In the genomic region with DNA sequence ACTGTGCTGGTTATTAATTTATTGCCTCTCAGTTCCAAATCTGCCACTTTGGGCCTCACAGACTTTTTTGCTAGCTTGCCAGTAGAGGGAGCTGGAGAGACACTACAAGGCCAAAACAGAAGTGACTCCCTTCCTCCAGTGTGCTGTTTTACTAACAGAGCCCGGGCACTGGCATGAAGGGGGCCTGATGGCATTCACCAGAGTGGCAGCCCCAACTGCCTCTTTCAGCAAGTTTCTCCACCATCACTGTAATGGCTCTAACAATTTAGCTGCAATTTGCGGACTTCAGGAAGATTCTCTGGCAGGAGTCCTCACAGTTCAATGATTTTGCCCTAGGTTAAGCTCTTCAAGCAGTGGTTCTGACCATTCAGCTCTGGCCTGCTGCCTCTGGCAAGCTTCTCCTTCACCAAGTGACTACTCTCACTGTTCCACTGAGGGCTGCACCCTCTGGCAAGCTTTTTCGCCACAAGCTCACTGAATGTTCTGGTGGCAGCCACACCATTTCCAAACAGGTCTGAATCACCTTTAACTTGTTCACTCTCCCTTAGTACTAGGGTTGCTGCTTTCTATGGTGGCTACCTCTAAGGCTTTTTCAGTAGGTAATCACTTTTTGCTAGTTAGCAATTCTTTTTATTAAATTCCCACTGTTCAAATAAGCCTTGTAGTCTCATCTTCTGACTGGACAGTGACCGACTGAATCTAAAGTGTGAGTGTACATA, we compare ENCODE assay signal across 8 cellular contexts.
A peak's percentile ranks its signal among the peaks of the same experiment; 100 is the strongest.
DNase-seq lines count a peak whose midpoint lies in the region; ATAC-seq and TF ChIP-seq lines count a peak whose summit lies in the region.

No MANE protein-coding gene starts in this region.

- no peak overlapping the region for H3K27ac Mint-ChIP-seq in GM23338

- H3K79me2 ChIP-seq in GM23338 (replicated peaks; ENCODE audit: insufficient read depth) (no peaks in the 10 kb centered on the region), OCI-LY3 (ENCODE audit: low read length) (no peaks in the 10 kb centered on the region), osteoblast (ENCODE audit: insufficient read depth, low read length) (no peaks in the 10 kb centered on the region)

- in situ Hi-C loops in KBM-7 (cut with MboI; ENCODE audit: low pct_unique_long_range_greater_than_20kb, low sequenced_read_pairs): no loop called here

- no peaks in the 10 kb centered on the region for H3K9me3 Mint-ChIP-seq in GM23338

- H3K4me1 ChIP-seq in GM23338 (ENCODE audit: insufficient read depth) (no peaks in the 10 kb centered on the region), OCI-LY3 (ENCODE audit: low read length) (peaks cover 25% of the 10 kb centered on the region), osteoblast (ENCODE audit: insufficient read depth, low read length) (no peaks in the 10 kb centered on the region), uterus (no peaks in the 10 kb centered on the region)

- H3K27me3 ChIP-seq in GM23338 (ENCODE audit: insufficient read depth): no peaks in the 10 kb centered on the region
- H3K27me3 ChIP-seq in OCI-LY3 (ENCODE audit: low read depth, low read length): no peaks in the 10 kb centered on the region; the same call in 1 of the 2 replicates
- no peaks in the 10 kb centered on the region for H3K27me3 ChIP-seq in osteoblast (ENCODE audit: insufficient read depth, low read length)
- H3K27me3 ChIP-seq in uterus: no peaks in the 10 kb centered on the region

- H3K4me1 Mint-ChIP-seq in GM23338: no peaks in the 10 kb centered on the region

- H3K9me2 ChIP-seq in GM23338 (ENCODE audit: insufficient read depth): no peaks in the 10 kb centered on the region; the same call in 1 of the 2 replicates

- no peak overlapping the region for H3K4me3 Mint-ChIP-seq in GM23338

- H3K9me3 ChIP-seq in OCI-LY3 (ENCODE audit: insufficient read depth, low read length): no peaks in the 10 kb centered on the region
- no peaks in the 10 kb centered on the region for H3K9me3 ChIP-seq in osteoblast (ENCODE audit: low read depth, low read length)
- H3K9me3 ChIP-seq in uterus: no peaks in the 10 kb centered on the region

- H3K36me3 ChIP-seq in GM23338 (ENCODE audit: insufficient read depth) (no peaks in the 10 kb centered on the region), OCI-LY3 (replicated peaks; ENCODE audit: low read depth, low read length) (no peaks in the 10 kb centered on the region), osteoblast (ENCODE audit: insufficient read depth, low read length) (no peaks in the 10 kb centered on the region), uterus (no peaks in the 10 kb centered on the region)

- H3K9ac ChIP-seq in OCI-LY3 (ENCODE audit: low read length): peak overlapping the region; percentile 44

- TF ChIP-seq POLR2A in uterus (IDR thresholded peaks at IDR 0.05): no peak

- no peaks in the 10 kb centered on the region for H3F3A ChIP-seq in GM23338 (replicated peaks; ENCODE audit: low read depth)

- H3K27me3 Mint-ChIP-seq in GM23338 (ENCODE audit: insufficient read depth, low read depth, poor library complexity): no peaks in the 10 kb centered on the region

- peak overlapping the region; percentile 86 for H2AFZ ChIP-seq in GM23338
- H2AFZ ChIP-seq in OCI-LY3 (ENCODE audit: low read depth, low read length): 0 out of 2 replicates have a peak overlapping the region, but pooled peaks have one; percentile 22
- H2AFZ ChIP-seq in osteoblast (ENCODE audit: low read length): peak overlapping the region; percentile 28

- H3K4me3 ChIP-seq in GM23338 (no peak overlapping the region), OCI-LY3 (ENCODE audit: low read length) (peak overlapping the region; percentile 62), fibroblast of villous mesenchyme (ENCODE audit: low read depth, low read length) (no peak overlapping the region), osteoblast (ENCODE audit: insufficient read depth, low read length) (no peak overlapping the region), uterus (no peak overlapping the region)

- no peaks in the 10 kb centered on the region for H3K36me3 Mint-ChIP-seq in GM23338 (ENCODE audit: low read depth)

- no peak overlapping the region for H3K27ac ChIP-seq in GM23338 (ENCODE audit: low read depth)
- H3K27ac ChIP-seq in OCI-LY3 (ENCODE audit: low read length): peak overlapping the region; percentile 55
- H3K27ac ChIP-seq in osteoblast (ENCODE audit: low read depth, low read length): no peak overlapping the region
- no peak overlapping the region for H3K27ac ChIP-seq in uterus

- no peaks in the 10 kb centered on the region for H4K20me1 ChIP-seq in GM23338 (replicated peaks; ENCODE audit: insufficient read depth)
- no peaks in the 10 kb centered on the region for H4K20me1 ChIP-seq in OCI-LY3 (ENCODE audit: insufficient read depth, low read length)
- no peaks in the 10 kb centered on the region for H4K20me1 ChIP-seq in osteoblast (ENCODE audit: insufficient read depth, low read length)

- TF ChIP-seq CTCF in GM23338 (conservative IDR thresholded peaks at IDR 0.05; ENCODE audit: low read depth in 2 of 2): peak; percentile 84 to 92
- peak; percentile 94 for TF ChIP-seq CTCF in OCI-LY3 (IDR thresholded peaks at IDR 0.05; ENCODE audit: low read depth, low read length)
- TF ChIP-seq CTCF in fibroblast of villous mesenchyme (IDR thresholded peaks at IDR 0.05; ENCODE audit: insufficient read depth, low read depth, low read length): peak; percentile 96
- peak; percentile 94 for TF ChIP-seq CTCF in osteoblast (IDR thresholded peaks at IDR 0.05; ENCODE audit: extremely low read depth, low read depth, low read length)
- TF ChIP-seq CTCF in uterus (IDR thresholded peaks at IDR 0.05): peak; percentile 49 to 63 (median 54)

- peak; percentile 96 for ATAC-seq in GM23338

- DNase-seq in GM03348 (ENCODE audit: low spot score): peak; percentile 84
- DNase-seq in GM23338 (ENCODE audit: low spot score): peak; percentile 89
- peak; percentile 76 for DNase-seq in KBM-7
- peak; percentile 7 for DNase-seq in activated T-helper 1 cell treated with Interleukin-2 at 50 U/mL for 16 hours (ENCODE audit: low read depth)
- peak; percentile 75 for DNase-seq in fibroblast of villous mesenchyme (ENCODE audit: low read depth)
- peak; percentile 74 for DNase-seq in osteoblast (ENCODE audit: insufficient read length, low spot score, missing footprints)
- DNase-seq in uterus: peak in 1 of 2 donors; percentile 25

- intact Hi-C loops in uterus (cut with DNase I; ENCODE audit: low total_unique reads): no loop called here

- H3K4me2 ChIP-seq in GM23338 (no peak overlapping the region), OCI-LY3 (ENCODE audit: low read length) (peak overlapping the region; percentile 80), osteoblast (ENCODE audit: insufficient read depth, low read length) (no peak overlapping the region)

TF ChIP-seq in GM23338, 12 proteins besides CTCF, POLR2A, EP300 and RAD21:
- TF ChIP-seq EZH2phosphoT487 (IDR thresholded peaks at IDR 0.05; ENCODE audit: unreplicated experiment) (no peak), EZH2 (IDR thresholded peaks at IDR 0.05; ENCODE audit: low read depth, unreplicated experiment) (no peak)
- TF ChIP-seq, protein P1, sequence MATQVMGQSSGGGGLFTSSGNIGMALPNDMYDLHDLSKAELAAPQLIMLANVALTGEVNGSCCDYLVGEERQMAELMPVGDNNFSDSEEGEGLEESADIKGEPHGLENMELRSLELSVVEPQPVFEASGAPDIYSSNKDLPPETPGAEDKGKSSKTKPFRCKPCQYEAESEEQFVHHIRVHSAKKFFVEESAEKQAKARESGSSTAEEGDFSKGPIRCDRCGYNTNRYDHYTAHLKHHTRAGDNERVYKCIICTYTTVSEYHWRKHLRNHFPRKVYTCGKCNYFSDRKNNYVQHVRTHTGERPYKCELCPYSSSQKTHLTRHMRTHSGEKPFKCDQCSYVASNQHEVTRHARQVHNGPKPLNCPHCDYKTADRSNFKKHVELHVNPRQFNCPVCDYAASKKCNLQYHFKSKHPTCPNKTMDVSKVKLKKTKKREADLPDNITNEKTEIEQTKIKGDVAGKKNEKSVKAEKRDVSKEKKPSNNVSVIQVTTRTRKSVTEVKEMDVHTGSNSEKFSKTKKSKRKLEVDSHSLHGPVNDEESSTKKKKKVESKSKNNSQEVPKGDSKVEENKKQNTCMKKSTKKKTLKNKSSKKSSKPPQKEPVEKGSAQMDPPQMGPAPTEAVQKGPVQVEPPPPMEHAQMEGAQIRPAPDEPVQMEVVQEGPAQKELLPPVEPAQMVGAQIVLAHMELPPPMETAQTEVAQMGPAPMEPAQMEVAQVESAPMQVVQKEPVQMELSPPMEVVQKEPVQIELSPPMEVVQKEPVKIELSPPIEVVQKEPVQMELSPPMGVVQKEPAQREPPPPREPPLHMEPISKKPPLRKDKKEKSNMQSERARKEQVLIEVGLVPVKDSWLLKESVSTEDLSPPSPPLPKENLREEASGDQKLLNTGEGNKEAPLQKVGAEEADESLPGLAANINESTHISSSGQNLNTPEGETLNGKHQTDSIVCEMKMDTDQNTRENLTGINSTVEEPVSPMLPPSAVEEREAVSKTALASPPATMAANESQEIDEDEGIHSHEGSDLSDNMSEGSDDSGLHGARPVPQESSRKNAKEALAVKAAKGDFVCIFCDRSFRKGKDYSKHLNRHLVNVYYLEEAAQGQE (IDR thresholded peaks at IDR 0.05; ENCODE audit: unreplicated experiment): no peak
- TF ChIP-seq, protein P2, sequence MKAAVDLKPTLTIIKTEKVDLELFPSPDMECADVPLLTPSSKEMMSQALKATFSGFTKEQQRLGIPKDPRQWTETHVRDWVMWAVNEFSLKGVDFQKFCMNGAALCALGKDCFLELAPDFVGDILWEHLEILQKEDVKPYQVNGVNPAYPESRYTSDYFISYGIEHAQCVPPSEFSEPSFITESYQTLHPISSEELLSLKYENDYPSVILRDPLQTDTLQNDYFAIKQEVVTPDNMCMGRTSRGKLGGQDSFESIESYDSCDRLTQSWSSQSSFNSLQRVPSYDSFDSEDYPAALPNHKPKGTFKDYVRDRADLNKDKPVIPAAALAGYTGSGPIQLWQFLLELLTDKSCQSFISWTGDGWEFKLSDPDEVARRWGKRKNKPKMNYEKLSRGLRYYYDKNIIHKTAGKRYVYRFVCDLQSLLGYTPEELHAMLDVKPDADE (IDR thresholded peaks at IDR 0.05): no peak

Comparison
In these comparisons a context has a peak if more than half of its experiments do, and no peak if none do; other contexts are left out.
1. H2AFZ ChIP-seq: peak in every context shown above with its lines; median percentile 86 in GM23338; 28 in osteoblast; 22 in OCI-LY3.